Comparison of ENCODE assay signal across 1 cellular context in the genomic region with DNA sequence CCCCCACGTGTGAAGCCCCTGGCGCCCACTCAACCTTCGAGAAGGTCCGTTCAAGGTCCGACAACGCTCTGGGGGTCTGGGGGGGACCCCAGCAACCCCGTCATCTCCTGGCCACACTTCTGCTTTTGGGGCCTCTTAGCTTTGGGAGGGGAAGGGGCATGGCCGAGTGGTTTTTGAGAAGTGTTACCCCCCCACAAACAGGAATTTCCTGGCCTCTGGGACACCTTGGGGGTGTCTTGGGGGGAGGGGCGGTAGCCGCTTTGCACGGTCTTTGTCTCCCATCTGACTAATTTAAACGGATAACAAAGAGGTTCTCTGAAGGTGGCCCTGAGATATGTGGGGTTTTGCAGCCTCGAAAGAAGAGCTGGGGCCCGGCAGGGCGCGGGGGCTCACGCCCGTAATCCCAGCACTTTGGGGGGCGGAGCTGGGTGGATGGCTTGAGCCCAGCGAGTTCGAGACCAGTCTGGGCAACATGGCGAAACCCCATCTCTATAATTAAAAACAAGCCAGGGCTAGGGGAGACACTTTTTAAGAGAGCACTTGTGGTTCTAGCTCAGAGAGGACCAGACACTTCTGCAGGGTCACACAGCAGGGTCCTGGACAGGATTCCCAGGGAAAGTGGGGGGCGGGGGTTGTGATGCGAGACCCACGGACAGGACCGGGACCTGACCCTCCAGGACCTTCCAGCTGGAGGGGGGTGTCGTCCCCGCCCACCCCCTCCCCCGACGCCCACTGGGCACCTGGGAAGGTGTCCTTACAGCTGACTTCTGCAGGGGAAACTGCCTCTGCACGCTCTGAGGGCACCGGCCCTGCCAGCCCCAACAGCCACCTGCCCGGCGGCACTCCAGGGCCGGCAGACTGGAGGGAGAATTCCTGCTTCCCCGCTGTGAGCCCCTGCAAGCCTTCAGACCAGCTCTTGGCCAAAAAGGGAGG.
A peak's percentile ranks its signal among the peaks of the same experiment; 100 is the strongest.
TF ChIP-seq lines count a peak whose summit lies in the region.

No MANE protein-coding gene starts in this region.

TF ChIP-seq in WTC11, 78 proteins besides CTCF, POLR2A, EP300 and RAD21 (continued from another document):
- TF ChIP-seq, protein P1, sequence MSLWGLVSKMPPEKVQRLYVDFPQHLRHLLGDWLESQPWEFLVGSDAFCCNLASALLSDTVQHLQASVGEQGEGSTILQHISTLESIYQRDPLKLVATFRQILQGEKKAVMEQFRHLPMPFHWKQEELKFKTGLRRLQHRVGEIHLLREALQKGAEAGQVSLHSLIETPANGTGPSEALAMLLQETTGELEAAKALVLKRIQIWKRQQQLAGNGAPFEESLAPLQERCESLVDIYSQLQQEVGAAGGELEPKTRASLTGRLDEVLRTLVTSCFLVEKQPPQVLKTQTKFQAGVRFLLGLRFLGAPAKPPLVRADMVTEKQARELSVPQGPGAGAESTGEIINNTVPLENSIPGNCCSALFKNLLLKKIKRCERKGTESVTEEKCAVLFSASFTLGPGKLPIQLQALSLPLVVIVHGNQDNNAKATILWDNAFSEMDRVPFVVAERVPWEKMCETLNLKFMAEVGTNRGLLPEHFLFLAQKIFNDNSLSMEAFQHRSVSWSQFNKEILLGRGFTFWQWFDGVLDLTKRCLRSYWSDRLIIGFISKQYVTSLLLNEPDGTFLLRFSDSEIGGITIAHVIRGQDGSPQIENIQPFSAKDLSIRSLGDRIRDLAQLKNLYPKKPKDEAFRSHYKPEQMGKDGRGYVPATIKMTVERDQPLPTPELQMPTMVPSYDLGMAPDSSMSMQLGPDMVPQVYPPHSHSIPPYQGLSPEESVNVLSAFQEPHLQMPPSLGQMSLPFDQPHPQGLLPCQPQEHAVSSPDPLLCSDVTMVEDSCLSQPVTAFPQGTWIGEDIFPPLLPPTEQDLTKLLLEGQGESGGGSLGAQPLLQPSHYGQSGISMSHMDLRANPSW (CRISPR knock-in tag; conservative IDR thresholded peaks at IDR 0.05; ENCODE audit: low read depth), result no peak
- TF ChIP-seq ETV6 (CRISPR knock-in tag; IDR thresholded peaks at IDR 0.05), result no peak
- TF ChIP-seq PRRX2 (CRISPR knock-in tag; IDR thresholded peaks at IDR 0.05), result 0 out of 2 replicates have a peak, but pooled peaks have one; percentile 26
- no peak for TF ChIP-seq TP53 (CRISPR knock-in tag; IDR thresholded peaks at IDR 0.05)
